ENCODE assay signal across 1 cellular context in genomic region chr22:31102441-31103081, GRCh38.
TF ChIP-seq lines count a peak whose summit lies in the region.

No MANE protein-coding gene starts in this region.

TF ChIP-seq in HepG2, 621 proteins besides CTCF, POLR2A, EP300 and RAD21 (continued from another document and continues in another):
- TF ChIP-seq, protein P1, sequence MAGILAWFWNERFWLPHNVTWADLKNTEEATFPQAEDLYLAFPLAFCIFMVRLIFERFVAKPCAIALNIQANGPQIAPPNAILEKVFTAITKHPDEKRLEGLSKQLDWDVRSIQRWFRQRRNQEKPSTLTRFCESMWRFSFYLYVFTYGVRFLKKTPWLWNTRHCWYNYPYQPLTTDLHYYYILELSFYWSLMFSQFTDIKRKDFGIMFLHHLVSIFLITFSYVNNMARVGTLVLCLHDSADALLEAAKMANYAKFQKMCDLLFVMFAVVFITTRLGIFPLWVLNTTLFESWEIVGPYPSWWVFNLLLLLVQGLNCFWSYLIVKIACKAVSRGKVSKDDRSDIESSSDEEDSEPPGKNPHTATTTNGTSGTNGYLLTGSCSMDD (CRISPR knock-in tag; IDR thresholded peaks at IDR 0.05): no peak
- TF ChIP-seq ZNF746 (CRISPR knock-in tag; IDR thresholded peaks at IDR 0.05): no peak; the same call in 1 of the 2 replicates
- TF ChIP-seq PBX2 (CRISPR knock-in tag; IDR thresholded peaks at IDR 0.05): 0 out of 2 replicates have a peak, but pooled peaks have one; percentile 18
- no peak for TF ChIP-seq ZHX1 (CRISPR knock-in tag; IDR thresholded peaks at IDR 0.05; ENCODE audit: low read depth)
- no peak for TF ChIP-seq SMARCC2 (IDR thresholded peaks at IDR 0.05)
- TF ChIP-seq ARID2 (CRISPR knock-in tag; IDR thresholded peaks at IDR 0.05; ENCODE audit: borderline replicate concordance): no peak
- TF ChIP-seq, protein P2, sequence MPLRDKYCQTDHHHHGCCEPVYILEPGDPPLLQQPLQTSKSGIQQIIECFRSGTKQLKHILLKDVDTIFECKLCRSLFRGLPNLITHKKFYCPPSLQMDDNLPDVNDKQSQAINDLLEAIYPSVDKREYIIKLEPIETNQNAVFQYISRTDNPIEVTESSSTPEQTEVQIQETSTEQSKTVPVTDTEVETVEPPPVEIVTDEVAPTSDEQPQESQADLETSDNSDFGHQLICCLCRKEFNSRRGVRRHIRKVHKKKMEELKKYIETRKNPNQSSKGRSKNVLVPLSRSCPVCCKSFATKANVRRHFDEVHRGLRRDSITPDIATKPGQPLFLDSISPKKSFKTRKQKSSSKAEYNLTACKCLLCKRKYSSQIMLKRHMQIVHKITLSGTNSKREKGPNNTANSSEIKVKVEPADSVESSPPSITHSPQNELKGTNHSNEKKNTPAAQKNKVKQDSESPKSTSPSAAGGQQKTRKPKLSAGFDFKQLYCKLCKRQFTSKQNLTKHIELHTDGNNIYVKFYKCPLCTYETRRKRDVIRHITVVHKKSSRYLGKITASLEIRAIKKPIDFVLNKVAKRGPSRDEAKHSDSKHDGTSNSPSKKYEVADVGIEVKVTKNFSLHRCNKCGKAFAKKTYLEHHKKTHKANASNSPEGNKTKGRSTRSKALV (CRISPR knock-in tag; IDR thresholded peaks at IDR 0.05): no peak
- 0 out of 2 replicates have a peak, but pooled peaks have one; percentile 60 for TF ChIP-seq ZSCAN21 (CRISPR knock-in tag; IDR thresholded peaks at IDR 0.05; ENCODE audit: borderline replicate concordance)
- no peak for TF ChIP-seq NONO (IDR thresholded peaks at IDR 0.05)
- no peak for TF ChIP-seq NONO (CRISPR knock-in tag; conservative IDR thresholded peaks at IDR 0.05)
- no peak for TF ChIP-seq CHD2 (IDR thresholded peaks at IDR 0.05; ENCODE audit: low read depth, low read length)
- no peak for TF ChIP-seq NBN (conservative IDR thresholded peaks at IDR 0.05)
- TF ChIP-seq HOXA7 (CRISPR knock-in tag; IDR thresholded peaks at IDR 0.05): no peak
- TF ChIP-seq, protein P3, sequence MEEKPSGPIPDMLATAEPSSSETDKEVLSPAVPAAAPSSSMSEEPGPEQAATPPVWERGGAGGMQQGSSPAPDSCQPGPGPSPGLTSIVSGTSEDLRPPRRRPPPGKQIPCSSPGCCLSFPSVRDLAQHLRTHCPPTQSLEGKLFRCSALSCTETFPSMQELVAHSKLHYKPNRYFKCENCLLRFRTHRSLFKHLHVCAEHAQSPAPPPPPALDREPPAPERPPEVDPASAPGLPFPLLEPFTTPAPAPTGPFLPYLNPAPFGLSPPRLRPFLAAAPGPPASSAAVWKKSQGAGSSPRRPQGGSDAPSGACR (CRISPR knock-in tag; IDR thresholded peaks at IDR 0.05): no peak
- no peak for TF ChIP-seq DMAP1 (CRISPR knock-in tag; IDR thresholded peaks at IDR 0.05)
- no peak for TF ChIP-seq CHD4 (IDR thresholded peaks at IDR 0.05; ENCODE audit: borderline replicate concordance, low read length)
- no peak for TF ChIP-seq HDAC6 (IDR thresholded peaks at IDR 0.05; ENCODE audit: low read depth, low read length)
- no peak for TF ChIP-seq REXO4 (CRISPR knock-in tag; IDR thresholded peaks at IDR 0.05; ENCODE audit: borderline replicate concordance)
- no peak for TF ChIP-seq KDM3A (CRISPR knock-in tag; IDR thresholded peaks at IDR 0.05; ENCODE audit: low read depth)
- no peak for TF ChIP-seq ZNF607 (CRISPR knock-in tag; IDR thresholded peaks at IDR 0.05; ENCODE audit: borderline replicate concordance)
- no peak for TF ChIP-seq ZNF468 (CRISPR knock-in tag; IDR thresholded peaks at IDR 0.05)
- no peak for TF ChIP-seq ASH2L (IDR thresholded peaks at IDR 0.05; ENCODE audit: insufficient read length, low read depth, low read length)
- TF ChIP-seq TCF7 (IDR thresholded peaks at IDR 0.05; ENCODE audit: low read depth): no peak
- no peak for TF ChIP-seq ZNF10 (CRISPR knock-in tag; IDR thresholded peaks at IDR 0.05; ENCODE audit: borderline replicate concordance, low read depth)
- no peak for TF ChIP-seq SUZ12 (IDR thresholded peaks at IDR 0.05; ENCODE audit: low read depth, low read length)
- no peak for TF ChIP-seq ZKSCAN5 (CRISPR knock-in tag; IDR thresholded peaks at IDR 0.05)
- TF ChIP-seq ZNF282 (IDR thresholded peaks at IDR 0.05; ENCODE audit: partially characterized antibody): no peak
- TF ChIP-seq ZNF737 (CRISPR knock-in tag; IDR thresholded peaks at IDR 0.05; ENCODE audit: borderline replicate concordance): no peak
- TF ChIP-seq ZNF576 (CRISPR knock-in tag; IDR thresholded peaks at IDR 0.05): no peak
- peak; percentile 18; the same call in 1 of the 2 replicates for TF ChIP-seq MAZ (IDR thresholded peaks at IDR 0.05; ENCODE audit: borderline replicate concordance, low read depth, low read length)
- TF ChIP-seq MAZ (CRISPR knock-in tag; IDR thresholded peaks at IDR 0.05; ENCODE audit: low read depth): peak; percentile 50; the same call in 1 of the 2 replicates
- TF ChIP-seq SMYD3 (CRISPR knock-in tag; IDR thresholded peaks at IDR 0.05): no peak
- no peak for TF ChIP-seq SMAD3 (CRISPR knock-in tag; IDR thresholded peaks at IDR 0.05)
- peak; percentile 70; the same call in 1 of the 2 replicates for TF ChIP-seq DPF2 (CRISPR knock-in tag; IDR thresholded peaks at IDR 0.05; ENCODE audit: borderline replicate concordance, low read depth)
- TF ChIP-seq, protein P4, sequence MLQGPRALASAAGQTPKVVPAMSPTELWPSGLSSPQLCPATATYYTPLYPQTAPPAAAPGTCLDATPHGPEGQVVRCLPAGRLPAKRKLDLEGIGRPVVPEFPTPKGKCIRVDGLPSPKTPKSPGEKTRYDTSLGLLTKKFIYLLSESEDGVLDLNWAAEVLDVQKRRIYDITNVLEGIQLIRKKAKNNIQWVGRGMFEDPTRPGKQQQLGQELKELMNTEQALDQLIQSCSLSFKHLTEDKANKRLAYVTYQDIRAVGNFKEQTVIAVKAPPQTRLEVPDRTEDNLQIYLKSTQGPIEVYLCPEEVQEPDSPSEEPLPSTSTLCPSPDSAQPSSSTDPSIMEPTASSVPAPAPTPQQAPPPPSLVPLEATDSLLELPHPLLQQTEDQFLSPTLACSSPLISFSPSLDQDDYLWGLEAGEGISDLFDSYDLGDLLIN (CRISPR knock-in tag; IDR thresholded peaks at IDR 0.05; ENCODE audit: borderline replicate concordance): no peak
- TF ChIP-seq SNAPC5 (CRISPR knock-in tag; IDR thresholded peaks at IDR 0.05; ENCODE audit: borderline replicate concordance): no peak
- TF ChIP-seq, protein P5, sequence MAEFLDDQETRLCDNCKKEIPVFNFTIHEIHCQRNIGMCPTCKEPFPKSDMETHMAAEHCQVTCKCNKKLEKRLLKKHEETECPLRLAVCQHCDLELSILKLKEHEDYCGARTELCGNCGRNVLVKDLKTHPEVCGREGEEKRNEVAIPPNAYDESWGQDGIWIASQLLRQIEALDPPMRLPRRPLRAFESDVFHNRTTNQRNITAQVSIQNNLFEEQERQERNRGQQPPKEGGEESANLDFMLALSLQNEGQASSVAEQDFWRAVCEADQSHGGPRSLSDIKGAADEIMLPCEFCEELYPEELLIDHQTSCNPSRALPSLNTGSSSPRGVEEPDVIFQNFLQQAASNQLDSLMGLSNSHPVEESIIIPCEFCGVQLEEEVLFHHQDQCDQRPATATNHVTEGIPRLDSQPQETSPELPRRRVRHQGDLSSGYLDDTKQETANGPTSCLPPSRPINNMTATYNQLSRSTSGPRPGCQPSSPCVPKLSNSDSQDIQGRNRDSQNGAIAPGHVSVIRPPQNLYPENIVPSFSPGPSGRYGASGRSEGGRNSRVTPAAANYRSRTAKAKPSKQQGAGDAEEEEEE (CRISPR knock-in tag; IDR thresholded peaks at IDR 0.05; ENCODE audit: borderline replicate concordance): no peak
- TF ChIP-seq, protein P6, sequence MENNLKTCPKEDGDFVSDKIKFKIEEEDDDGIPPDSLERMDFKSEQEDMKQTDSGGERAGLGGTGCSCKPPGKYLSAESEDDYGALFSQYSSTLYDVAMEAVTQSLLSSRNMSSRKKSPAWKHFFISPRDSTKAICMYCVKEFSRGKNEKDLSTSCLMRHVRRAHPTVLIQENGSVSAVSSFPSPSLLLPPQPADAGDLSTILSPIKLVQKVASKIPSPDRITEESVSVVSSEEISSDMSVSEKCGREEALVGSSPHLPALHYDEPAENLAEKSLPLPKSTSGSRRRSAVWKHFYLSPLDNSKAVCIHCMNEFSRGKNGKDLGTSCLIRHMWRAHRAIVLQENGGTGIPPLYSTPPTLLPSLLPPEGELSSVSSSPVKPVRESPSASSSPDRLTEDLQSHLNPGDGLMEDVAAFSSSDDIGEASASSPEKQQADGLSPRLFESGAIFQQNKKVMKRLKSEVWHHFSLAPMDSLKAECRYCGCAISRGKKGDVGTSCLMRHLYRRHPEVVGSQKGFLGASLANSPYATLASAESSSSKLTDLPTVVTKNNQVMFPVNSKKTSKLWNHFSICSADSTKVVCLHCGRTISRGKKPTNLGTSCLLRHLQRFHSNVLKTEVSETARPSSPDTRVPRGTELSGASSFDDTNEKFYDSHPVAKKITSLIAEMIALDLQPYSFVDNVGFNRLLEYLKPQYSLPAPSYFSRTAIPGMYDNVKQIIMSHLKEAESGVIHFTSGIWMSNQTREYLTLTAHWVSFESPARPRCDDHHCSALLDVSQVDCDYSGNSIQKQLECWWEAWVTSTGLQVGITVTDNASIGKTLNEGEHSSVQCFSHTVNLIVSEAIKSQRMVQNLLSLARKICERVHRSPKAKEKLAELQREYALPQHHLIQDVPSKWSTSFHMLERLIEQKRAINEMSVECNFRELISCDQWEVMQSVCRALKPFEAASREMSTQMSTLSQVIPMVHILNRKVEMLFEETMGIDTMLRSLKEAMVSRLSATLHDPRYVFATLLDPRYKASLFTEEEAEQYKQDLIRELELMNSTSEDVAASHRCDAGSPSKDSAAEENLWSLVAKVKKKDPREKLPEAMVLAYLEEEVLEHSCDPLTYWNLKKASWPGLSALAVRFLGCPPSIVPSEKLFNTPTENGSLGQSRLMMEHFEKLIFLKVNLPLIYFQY (CRISPR knock-in tag; IDR thresholded peaks at IDR 0.05; ENCODE audit: borderline replicate concordance): peak; percentile 85; the same call in 1 of the 2 replicates
- TF ChIP-seq ZNF180 (CRISPR knock-in tag; IDR thresholded peaks at IDR 0.05; ENCODE audit: borderline replicate concordance, low read depth): no peak
- TF ChIP-seq HNRNPH1 (optimal IDR thresholded peaks at IDR 0.05; ENCODE audit: low read depth, low read length): no peak
- TF ChIP-seq MEIS1 (CRISPR knock-in tag; IDR thresholded peaks at IDR 0.05; ENCODE audit: borderline replicate concordance): no peak
- TF ChIP-seq, protein P7, sequence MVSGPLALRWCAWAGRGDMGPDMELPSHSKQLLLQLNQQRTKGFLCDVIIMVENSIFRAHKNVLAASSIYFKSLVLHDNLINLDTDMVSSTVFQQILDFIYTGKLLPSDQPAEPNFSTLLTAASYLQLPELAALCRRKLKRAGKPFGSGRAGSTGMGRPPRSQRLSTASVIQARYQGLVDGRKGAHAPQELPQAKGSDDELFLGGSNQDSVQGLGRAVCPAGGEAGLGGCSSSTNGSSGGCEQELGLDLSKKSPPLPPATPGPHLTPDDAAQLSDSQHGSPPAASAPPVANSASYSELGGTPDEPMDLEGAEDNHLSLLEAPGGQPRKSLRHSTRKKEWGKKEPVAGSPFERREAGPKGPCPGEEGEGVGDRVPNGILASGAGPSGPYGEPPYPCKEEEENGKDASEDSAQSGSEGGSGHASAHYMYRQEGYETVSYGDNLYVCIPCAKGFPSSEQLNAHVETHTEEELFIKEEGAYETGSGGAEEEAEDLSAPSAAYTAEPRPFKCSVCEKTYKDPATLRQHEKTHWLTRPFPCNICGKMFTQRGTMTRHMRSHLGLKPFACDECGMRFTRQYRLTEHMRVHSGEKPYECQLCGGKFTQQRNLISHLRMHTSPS (CRISPR knock-in tag; IDR thresholded peaks at IDR 0.05; ENCODE audit: low read depth): no peak
- no peak for TF ChIP-seq ZKSCAN8 (CRISPR knock-in tag; IDR thresholded peaks at IDR 0.05; ENCODE audit: borderline replicate concordance)
- TF ChIP-seq ZMYM2 (CRISPR knock-in tag; IDR thresholded peaks at IDR 0.05): no peak
- peak; percentile 46; the same call in 1 of the 2 replicates for TF ChIP-seq CBX5 (CRISPR knock-in tag; IDR thresholded peaks at IDR 0.05; ENCODE audit: borderline replicate concordance)
- TF ChIP-seq ZBTB46 (CRISPR knock-in tag; IDR thresholded peaks at IDR 0.05; ENCODE audit: borderline replicate concordance): no peak
